13 cellular contexts compared by ENCODE assay signal in the genomic region with DNA sequence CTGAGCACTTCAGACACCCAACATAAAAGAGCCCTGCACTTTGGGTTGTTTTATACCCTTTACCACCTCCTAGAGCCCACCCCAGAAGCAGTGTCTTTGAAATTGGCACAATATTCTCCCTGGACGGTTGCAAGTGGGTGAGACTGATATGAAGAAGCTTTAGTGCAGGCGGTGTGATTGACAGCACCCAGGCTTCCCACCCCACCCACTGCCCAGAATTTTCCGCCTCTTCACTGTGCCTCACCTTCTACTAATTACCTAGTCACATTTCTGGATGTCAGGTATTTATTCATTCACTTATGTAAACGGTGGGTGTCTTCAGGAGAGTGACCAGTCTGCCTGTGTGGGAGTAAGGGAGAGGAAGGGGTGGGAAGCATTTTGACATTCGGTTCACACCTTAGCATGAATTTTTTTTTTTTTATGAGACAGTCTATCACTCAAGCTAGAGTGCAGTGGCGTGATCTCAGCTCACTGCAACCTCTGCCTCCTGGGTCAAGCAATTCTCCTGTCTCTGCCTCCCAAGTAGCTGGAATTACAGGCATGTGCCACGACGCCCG. TPM values are rescaled to one million over a fixed set of nuclear protein-coding genes. Genes with fewer than 3 reads are reported as not detected.
DNase-seq lines count a peak whose midpoint lies in the region; ATAC-seq and TF ChIP-seq lines count a peak whose summit lies in the region.
"Had no signal": no experiment of that assay in that cellular context is flagged by ENCODE, and none has a peak within 500 bp of the region (broad histone marks: within the 10 kb centered on the region; RNA-seq: fewer than 3 reads in every experiment).

No MANE protein-coding gene starts in this region.

- peaks cover 14 to 31% (median 22%) of the 10 kb centered on the region in 4 donors for H3K4me1 Mint-ChIP-seq in CD4-positive, CD25-positive, alpha-beta regulatory T cell
- peaks cover 22% of the 10 kb centered on the region for H3K4me1 Mint-ChIP-seq in CD8-positive, alpha-beta T cell (ENCODE audit: low read depth)
- H3K4me1 Mint-ChIP-seq in activated T-helper 17 cell treated with anti-CD3 and anti-CD28 coated beads, Interleukin-2, amount 50 U/mL, for 72 hours, result peaks cover 11% of the 10 kb centered on the region
- peaks cover 14 to 28% (median 24%) of the 10 kb centered on the region in 4 donors for H3K4me1 Mint-ChIP-seq in naive thymus-derived CD8-positive, alpha-beta T cell

- peak overlapping the region; percentile 76 to 90 (median 78) for H3K4me3 Mint-ChIP-seq in CD4-positive, CD25-positive, alpha-beta regulatory T cell
- peak overlapping the region; percentile 73 for H3K4me3 Mint-ChIP-seq in CD8-positive, alpha-beta T cell
- H3K4me3 Mint-ChIP-seq in activated T-helper 17 cell treated with anti-CD3 and anti-CD28 coated beads, Interleukin-2, amount 50 U/mL, for 72 hours, result peak overlapping the region; percentile 62
- peak overlapping the region; percentile 57 to 88 (median 82) for H3K4me3 Mint-ChIP-seq in naive thymus-derived CD8-positive, alpha-beta T cell

- H3K9me3 Mint-ChIP-seq in CD4-positive, CD25-positive, alpha-beta regulatory T cell, result peaks cover 0 to 8% (median 0%) of the 10 kb centered on the region in 7 donors
- peaks cover 3% of the 10 kb centered on the region for H3K9me3 Mint-ChIP-seq in CD8-positive, alpha-beta T cell
- no peaks in the 10 kb centered on the region for H3K9me3 Mint-ChIP-seq in activated T-helper 17 cell treated with anti-CD3 and anti-CD28 coated beads, Interleukin-2, amount 50 U/mL, for 72 hours
- H3K9me3 Mint-ChIP-seq in naive thymus-derived CD8-positive, alpha-beta T cell, result peaks cover 0 to 10% (median 2%) of the 10 kb centered on the region in 9 donors

- H3K27ac ChIP-seq in CD4-positive, CD25-positive, alpha-beta regulatory T cell (ENCODE audit: insufficient read depth, low read length, poor library complexity, severe bottlenecking), result no peak overlapping the region
- no peak overlapping the region for H3K27ac ChIP-seq in CD8-positive, alpha-beta T cell (ENCODE audit: low read depth, low read length)
- H3K27ac ChIP-seq: foreskin keratinocyte, GM23248 had no signal

- peaks cover 55% of the 10 kb centered on the region for H3K27me3 Mint-ChIP-seq in CD4-positive, CD25-positive, alpha-beta regulatory T cell
- H3K27me3 Mint-ChIP-seq in CD8-positive, alpha-beta T cell (ENCODE audit: low read depth), result peaks cover 8% of the 10 kb centered on the region
- H3K27me3 Mint-ChIP-seq in activated T-helper 17 cell treated with anti-CD3 and anti-CD28 coated beads, Interleukin-2, amount 50 U/mL, for 72 hours, result peaks cover 4% of the 10 kb centered on the region
- peaks cover 0 to 7% (median 3%) of the 10 kb centered on the region in 5 donors for H3K27me3 Mint-ChIP-seq in naive thymus-derived CD8-positive, alpha-beta T cell

- CTCF ChIA-PET in CD8-positive, alpha-beta T cell (lab: Charles Lee), result interaction anchor here (1.3 kb wide), 1 partner anchor 30 kb away, joined by 4 read pairs; no protein-coding TSS in a partner anchor

- no peaks in the 10 kb centered on the region for H3K36me3 Mint-ChIP-seq in CD4-positive, CD25-positive, alpha-beta regulatory T cell
- peaks cover 2% of the 10 kb centered on the region for H3K36me3 Mint-ChIP-seq in CD8-positive, alpha-beta T cell
- H3K36me3 Mint-ChIP-seq in activated T-helper 17 cell treated with anti-CD3 and anti-CD28 coated beads, Interleukin-2, amount 50 U/mL, for 72 hours (ENCODE audit: low read depth), result no peaks in the 10 kb centered on the region
- peaks cover 0 to 3% (median 0%) of the 10 kb centered on the region in 3 donors for H3K36me3 Mint-ChIP-seq in naive thymus-derived CD8-positive, alpha-beta T cell

- DNase-seq in CD4-positive, CD25-positive, alpha-beta regulatory T cell, result no peak
- DNase-seq in CD8-positive, alpha-beta T cell, result no peak
- no peak for DNase-seq in naive thymus-derived CD8-positive, alpha-beta T cell
- no peak for DNase-seq in SIG-M5 (lab: John Stamatoyannopoulos, UW)
- no peak for DNase-seq in NCI-H446 (lab: John Stamatoyannopoulos, UW)
- no peak for DNase-seq in D341Med (ENCODE audit: low spot score)
- DNase-seq: amniotic stem cell, foreskin keratinocyte, left ventricle myocardium inferior, NCI-H1694, NCI-H446 treated with DMSO at 0.1 percent for 48 hours had no signal

- POLR2A ChIA-PET in CD8-positive, alpha-beta T cell (lab: Charles Lee), result interaction anchor here (1.0 kb wide), 1 partner anchor 73 kb away, joined by 3 read pairs; no protein-coding TSS in a partner anchor
- POLR2A ChIA-PET in naive thymus-derived CD8-positive, alpha-beta T cell (lab: Charles Lee), result interaction anchor here (4.9 kb wide), 1 partner anchor 64 kb away, joined by 25 read pairs; the partner anchor contains the start of genes ARV1 and TTC13

- H3K27me3 ChIP-seq in CD4-positive, CD25-positive, alpha-beta regulatory T cell (ENCODE audit: control insufficient read depth, insufficient read depth, low read length), result peaks cover 6% of the 10 kb centered on the region
- no peaks in the 10 kb centered on the region for H3K27me3 ChIP-seq in CD8-positive, alpha-beta T cell (ENCODE audit: insufficient read depth, low read length)

- H3K4me1 ChIP-seq in CD4-positive, CD25-positive, alpha-beta regulatory T cell (ENCODE audit: control insufficient read depth, insufficient read depth, low read length, poor library complexity, severe bottlenecking), result peaks cover 19% of the 10 kb centered on the region
- H3K4me1 ChIP-seq in CD8-positive, alpha-beta T cell (ENCODE audit: insufficient read depth, low read length), result peaks cover 16% of the 10 kb centered on the region

- intact Hi-C loops in CD8-positive, alpha-beta T cell (cut with DNase I, micrococcal nuclease), result loop anchor here (2.0 to 10.0 kb wide), 7 partner anchors 63 to 399 kb away; partner anchors contain the start of genes COG2 (in 2 of the 2), ARV1 (in 1 of the 2), C1orf198 (in 1 of the 2) and EGLN1 (in 1 of the 2)

- no peaks in the 10 kb centered on the region for H3K36me3 ChIP-seq in CD4-positive, CD25-positive, alpha-beta regulatory T cell (ENCODE audit: control insufficient read depth, insufficient read depth, low read length)
- H3K36me3 ChIP-seq in CD8-positive, alpha-beta T cell (ENCODE audit: insufficient read depth, low read length), result no peaks in the 10 kb centered on the region
- H3K36me3 ChIP-seq: left ventricle myocardium inferior had no signal

- H3K27ac Mint-ChIP-seq in CD4-positive, CD25-positive, alpha-beta regulatory T cell, result peak overlapping the region; percentile 6 to 72 (median 62)
- H3K27ac Mint-ChIP-seq in CD8-positive, alpha-beta T cell, result no peak overlapping the region
- peak overlapping the region; percentile 63 for H3K27ac Mint-ChIP-seq in activated T-helper 17 cell treated with anti-CD3 and anti-CD28 coated beads, Interleukin-2, amount 50 U/mL, for 72 hours
- H3K27ac Mint-ChIP-seq in naive thymus-derived CD8-positive, alpha-beta T cell, result peak overlapping the region in 7 of 10 donors; percentile 32 to 86 (median 79)

- peaks cover 0 to 11% of the 10 kb centered on the region in 2 experiments for H3K9me3 ChIP-seq in CD4-positive, CD25-positive, alpha-beta regulatory T cell (ENCODE audit: control insufficient read depth in 2 of 2, low read length in 2 of 2)
- no peaks in the 10 kb centered on the region for H3K9me3 ChIP-seq in CD8-positive, alpha-beta T cell (ENCODE audit: low read length)

- no peak for TF ChIP-seq CTCF in CD8-positive, alpha-beta T cell (IDR thresholded peaks at IDR 0.05)

- no peak overlapping the region for H3K4me3 ChIP-seq in CD4-positive, CD25-positive, alpha-beta regulatory T cell (ENCODE audit: low read depth, low read length)
- no peak overlapping the region for H3K4me3 ChIP-seq in CD8-positive, alpha-beta T cell (ENCODE audit: low read depth, low read length)
- H3K4me3 ChIP-seq: GM23248 had no signal

- ATAC-seq in CD4-positive, CD25-positive, alpha-beta regulatory T cell (ENCODE audit: low read depth in 2 of 2), result no peak
- no peak for ATAC-seq in CD8-positive, alpha-beta T cell
- ATAC-seq in activated T-helper 17 cell treated with anti-CD3 and anti-CD28 coated beads, Interleukin-2, amount 50 U/mL, for 72 hours (replicated peaks), result no peak
- ATAC-seq in naive thymus-derived CD8-positive, alpha-beta T cell, result no peak
- ATAC-seq: foreskin keratinocyte had no signal

RNA-seq across cellular contexts. Expression of gene FAM89A, which starts 1.7 kb away (rescaled TPM):
- total RNA-seq in CD4-positive, CD25-positive, alpha-beta regulatory T cell, result 1.1 TPM
- 1 to 10 TPM; 2.1 to 7.9 (median 5.7) TPM for polyA plus RNA-seq in CD4-positive, CD25-positive, alpha-beta regulatory T cell
- 1 to 10 TPM; 1.4 to 2.1 TPM for total RNA-seq in CD8-positive, alpha-beta T cell
- total RNA-seq in activated T-helper 17 cell treated with anti-CD3 and anti-CD28 coated beads, Interleukin-2, amount 50 U/mL, for 72 hours, result 10 to 100 TPM; 11.2 to 17.2 TPM
- total RNA-seq in naive thymus-derived CD8-positive, alpha-beta T cell, result 1 to 10 TPM; 8.7 to 9.3 TPM
- polyA plus RNA-seq in naive thymus-derived CD8-positive, alpha-beta T cell, result 10 to 100 TPM in 1 of 3 donors, 1 to 10 TPM in 2; 7.4 to 11.1 (median 9.5) TPM
